31 cellular contexts compared by ENCODE assay signal in the genomic region with DNA sequence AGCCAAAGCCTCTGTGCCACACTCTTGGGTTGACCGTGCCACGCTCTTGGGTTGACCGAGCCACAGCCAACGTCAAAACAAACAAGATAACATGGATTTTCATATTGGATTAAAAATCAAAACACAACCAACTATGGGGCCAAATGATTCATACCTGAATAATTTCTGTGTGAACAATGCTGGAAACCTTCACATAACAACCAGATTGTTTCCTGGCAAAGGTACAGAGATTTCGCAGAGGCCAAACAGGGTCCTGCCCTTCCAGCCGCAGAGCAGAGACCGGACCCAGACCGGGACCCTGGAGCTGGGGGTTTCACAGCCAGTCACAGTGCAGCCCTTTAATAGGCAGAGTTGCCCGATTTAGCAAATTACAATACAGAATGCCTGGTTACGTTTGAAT. TPM values are rescaled to one million over a fixed set of nuclear protein-coding genes. Genes with fewer than 3 reads are reported as not detected.
A peak's percentile ranks its signal among the peaks of the same experiment; 100 is the strongest.
DNase-seq lines count a peak whose midpoint lies in the region; ATAC-seq and TF ChIP-seq lines count a peak whose summit lies in the region.
"Had no signal": no experiment of that assay in that cellular context is flagged by ENCODE, and none has a peak within 500 bp of the region (broad histone marks: within the 10 kb centered on the region; RNA-seq: fewer than 3 reads in every experiment).

No MANE protein-coding gene starts in this region.

- TF ChIP-seq CTCF in Calu3 (IDR thresholded peaks at IDR 0.05; ENCODE audit: unreplicated experiment) (no peak), breast epithelium (IDR thresholded peaks at IDR 0.05) (no peak)

- H3K4me2 ChIP-seq in skeletal muscle satellite cell (ENCODE audit: low read length), result peak overlapping the region; percentile 31
- H3K4me2 ChIP-seq: KMS-11, SK-N-SH had no signal

- intact Hi-C loops in Calu3 (cut with micrococcal nuclease; ENCODE audit: unreplicated experiment), result no loop called here
- intact Hi-C loops in breast epithelium (cut with DNase I; ENCODE audit: low total_unique reads), result no loop called here

- no peak overlapping the region for H3K9ac ChIP-seq in skeletal muscle satellite cell (ENCODE audit: low read depth, low read length)
- H3K9ac ChIP-seq: KMS-11, SK-N-SH had no signal

- no peak overlapping the region for H3K4me3 ChIP-seq in breast epithelium
- no peak overlapping the region for H3K4me3 ChIP-seq in skeletal muscle satellite cell (ENCODE audit: low read length)
- H3K4me3 ChIP-seq: ovary, right lobe of liver had no signal

- BruUV-seq in Calu3 (replicated peaks; lab: Mats Ljungman, UMichigan), result no TSS peak

- TF ChIP-seq POLR2A in breast epithelium (IDR thresholded peaks at IDR 0.05), result no peak

- H3K36me3 ChIP-seq in breast epithelium (no peaks in the 10 kb centered on the region), skeletal muscle satellite cell (ENCODE audit: insufficient read depth, low read length) (no peaks in the 10 kb centered on the region)
- H3K36me3 ChIP-seq: ovary, right lobe of liver had no signal

- H3K27ac Mint-ChIP-seq in Calu3 (ENCODE audit: unreplicated experiment), result no peak overlapping the region
- H3K27ac Mint-ChIP-seq: activated naive CD4-positive, alpha-beta T cell treated with anti-CD3 and anti-CD28 coated beads for 36 hours; B cell; CD8-positive, alpha-beta memory T cell; dendritic cell treated with granulocyte-macrophage colony-stimulating factor and Interleukin-4, amounts not matched to agents 40 ng/mL and 50 ng/mL, for 4 days; mesothelial cell of epicardium; natural killer cell treated with Interleukin-12 subunit alpha and Interleukin-12 subunit beta and Interleukin-15 and Interleukin-18, amount 100 ng/mL, for 72 hours; stimulated activated naive CD8-positive, alpha-beta T cell treated with anti-CD3 and anti-CD28 coated beads, Interleukin-15, amount 100 ng/mL, for 72 hours; type B pancreatic cell had no signal

- H3K36me3 Mint-ChIP-seq in Calu3 (ENCODE audit: insufficient read depth, unreplicated experiment), result no peaks in the 10 kb centered on the region
- H3K36me3 Mint-ChIP-seq: CD8-positive, alpha-beta memory T cell; mesothelial cell of epicardium; natural killer cell treated with Interleukin-12 subunit alpha and Interleukin-12 subunit beta and Interleukin-15 and Interleukin-18, amount 100 ng/mL, for 72 hours had no signal

- H3K27me3 Mint-ChIP-seq in Calu3 (ENCODE audit: unreplicated experiment), result peaks cover 17% of the 10 kb centered on the region
- H3K27me3 Mint-ChIP-seq: B cell, type B pancreatic cell had no signal

- peak; percentile 23 for DNase-seq in Calu3
- no peak for DNase-seq in breast epithelium (ENCODE audit: low spot score in 2 of 2)
- DNase-seq in kidney glomerular epithelial cell (lab: John Stamatoyannopoulos, UW), result peak; percentile 3
- DNase-seq in GM03348 (ENCODE audit: low spot score), result no peak
- DNase-seq in activated effector memory CD4-positive, alpha-beta T cell treated with Interleukin-2 at 50 U/mL for 16 hours, result no peak
- no peak for DNase-seq in HPDE6-E6E7 (ENCODE audit: extremely low spot score)
- DNase-seq: activated CD4-positive, alpha-beta T cell treated with anti-CD3 and anti-CD28 coated beads for 48 hours; activated naive CD4-positive, alpha-beta T cell treated with anti-CD3 and anti-CD28 coated beads for 36 hours; activated T-cell treated with anti-CD3 and anti-CD28 coated beads, Interleukin-2, amount 50 U/mL, for 4 hours; amygdala; CD8-positive, alpha-beta memory T cell; foreskin keratinocyte; GF-D8; NCI-H1694 treated with DMSO at 0.1 percent for 48 hours; NCI-H526 treated with DMSO at 0.1 percent for 48 hours; right lobe of liver; SK-N-SH; stimulated activated naive CD8-positive, alpha-beta T cell treated with anti-CD3 and anti-CD28 coated beads, Interleukin-15, amount 100 ng/mL, for 72 hours had no signal

- H3K9me3 ChIP-seq in breast epithelium (no peaks in the 10 kb centered on the region), skeletal muscle satellite cell (replicated peaks; ENCODE audit: low read length) (no peaks in the 10 kb centered on the region)
- H3K9me3 ChIP-seq: ovary, right lobe of liver, SK-N-SH had no signal

- no peak overlapping the region for H3K4me3 Mint-ChIP-seq in Calu3 (ENCODE audit: low read depth, unreplicated experiment)
- H3K4me3 Mint-ChIP-seq: activated naive CD4-positive, alpha-beta T cell treated with anti-CD3 and anti-CD28 coated beads for 36 hours; activated T-cell treated with anti-CD3 and anti-CD28 coated beads, Interleukin-2, amount 50 U/mL, for 4 hours; B cell; CD8-positive, alpha-beta memory T cell; dendritic cell treated with granulocyte-macrophage colony-stimulating factor and Interleukin-4, amounts not matched to agents 40 ng/mL and 50 ng/mL, for 4 days; mesothelial cell of epicardium; natural killer cell treated with Interleukin-12 subunit alpha and Interleukin-12 subunit beta and Interleukin-15 and Interleukin-18, amount 100 ng/mL, for 72 hours; stimulated activated naive CD8-positive, alpha-beta T cell treated with anti-CD3 and anti-CD28 coated beads, Interleukin-15, amount 100 ng/mL, for 72 hours; type B pancreatic cell had no signal

- H3K27ac ChIP-seq in breast epithelium, result peak overlapping the region; percentile 65 to 83
- H3K27ac ChIP-seq: foreskin keratinocyte, KMS-11, ovary, right lobe of liver, RWPE1 had no signal

- H3K4me1 ChIP-seq in breast epithelium (no peaks in the 10 kb centered on the region), skeletal muscle satellite cell (ENCODE audit: control insufficient read depth, insufficient read depth, low read length) (no peaks in the 10 kb centered on the region)
- H3K4me1 ChIP-seq: foreskin keratinocyte, right lobe of liver had no signal

- H3K9me3 Mint-ChIP-seq in Calu3 (ENCODE audit: low read depth, unreplicated experiment), result no peaks in the 10 kb centered on the region
- H3K9me3 Mint-ChIP-seq: activated T-cell treated with anti-CD3 and anti-CD28 coated beads, Interleukin-2, amount 50 U/mL, for 4 hours; CD8-positive, alpha-beta memory T cell; type B pancreatic cell had no signal

- peaks cover 19% of the 10 kb centered on the region for H3K4me1 Mint-ChIP-seq in Calu3 (ENCODE audit: low read depth, unreplicated experiment)
- H3K4me1 Mint-ChIP-seq: B cell; CD8-positive, alpha-beta memory T cell; mesothelial cell of epicardium; stimulated activated naive CD8-positive, alpha-beta T cell treated with anti-CD3 and anti-CD28 coated beads, Interleukin-15, amount 100 ng/mL, for 72 hours had no signal

- H3K27me3 ChIP-seq in breast epithelium (no peaks in the 10 kb centered on the region), skeletal muscle satellite cell (ENCODE audit: control insufficient read depth, insufficient read depth, low read length) (peaks cover 6% of the 10 kb centered on the region)
- H3K27me3 ChIP-seq: foreskin keratinocyte, ovary, right lobe of liver had no signal

- no peak for ATAC-seq in GM18511 (IDR thresholded peaks at IDR 0.05; ENCODE audit: unreplicated experiment)
- ATAC-seq: activated T-cell treated with anti-CD3 and anti-CD28 coated beads, Interleukin-2, amount 50 U/mL, for 4 hours; foreskin keratinocyte; left lobe of liver; natural killer cell treated with Interleukin-12 subunit alpha and Interleukin-12 subunit beta and Interleukin-15 and Interleukin-18, amount 100 ng/mL, for 72 hours; right lobe of liver; stimulated activated naive CD8-positive, alpha-beta T cell treated with anti-CD3 and anti-CD28 coated beads, Interleukin-15, amount 100 ng/mL, for 72 hours had no signal

- CTCF ChIA-PET in Calu3 (lab: Charles Lee), result no interaction called here

RNA-seq across cellular contexts. Expression of gene ITIH5, which starts 40.5 kb away (rescaled TPM):
- total RNA-seq in Calu3 (2022), result 2.0 and 5.2 TPM in 2 replicates
- total RNA-seq in breast epithelium, result 100 to 1,000 TPM in 1 of 3 donors, 10 to 100 TPM in 2; 18.7 to 407 (median 54.1) TPM
- total RNA-seq in skeletal muscle satellite cell (2012; rRNA removed), result under 0.01 TPM in 1 of 2 replicates, not detected in the other
- total RNA-seq: activated CD8-positive, alpha-beta memory T cell treated with anti-CD3 and anti-CD28 coated beads for 36 hours; activated naive CD4-positive, alpha-beta T cell treated with anti-CD3 and anti-CD28 coated beads for 36 hours; activated T-cell treated with anti-CD3 and anti-CD28 coated beads, Interleukin-2, amount 50 U/mL, for 4 hours; B cell; CD8-positive, alpha-beta memory T cell; foreskin keratinocyte; natural killer cell treated with Interleukin-12 subunit alpha and Interleukin-12 subunit beta and Interleukin-15 and Interleukin-18, amount 100 ng/mL, for 72 hours; T-helper 2 cell treated with Interferon-gamma antibody and Interleukin-4, amounts not matched to agents 100 ng/mL and 5 ng/mL, for 36 hours had no signal

Comparison
In these comparisons a context has a peak if more than half of its experiments do, and no peak if none do; other contexts are left out.
1. DNase-seq: peak in Calu3 (single experiment) and kidney glomerular epithelial cell (single experiment); none in breast epithelium (0 of 2), GM03348 (single experiment), activated effector memory CD4-positive, alpha-beta T cell treated with Interleukin-2 at 50 U/mL for 16 hours (single experiment) and HPDE6-E6E7 (single experiment).